8 cellular contexts compared by ENCODE assay signal in genomic region chr3:23761440-23761896, GRCh38. TPM values are rescaled to one million over a fixed set of nuclear protein-coding genes. Genes with fewer than 3 reads are reported as not detected.
DNase-seq lines count a peak whose midpoint lies in the region; ATAC-seq and TF ChIP-seq lines count a peak whose summit lies in the region.

No MANE protein-coding gene starts in this region.

- peaks cover 27% of the 10 kb centered on the region for H3F3A ChIP-seq in SU-DHL-6 (ENCODE audit: insufficient read depth)

- H3K79me2 ChIP-seq in SU-DHL-6 (ENCODE audit: insufficient read depth, low read length): no peaks in the 10 kb centered on the region

- H3K27me3 ChIP-seq in SU-DHL-6 (ENCODE audit: low read length) (no peaks in the 10 kb centered on the region), kidney epithelial cell (ENCODE audit: control insufficient read depth, insufficient read depth, low read length) (no peaks in the 10 kb centered on the region)

- H3K27ac ChIP-seq in SU-DHL-6 (ENCODE audit: low read depth, low read length): peak overlapping the region; percentile 84

- H3K4me3 ChIP-seq in SU-DHL-6 (ENCODE audit: insufficient read depth, low read length, poor library complexity, severe bottlenecking) (no peak overlapping the region), kidney epithelial cell (ENCODE audit: low read depth, low read length) (no peak overlapping the region)

- peak; percentile 32 for ATAC-seq in GM21367 (IDR thresholded peaks at IDR 0.05; ENCODE audit: unreplicated experiment)
- peak; percentile 26 for ATAC-seq in HG03520 (IDR thresholded peaks at IDR 0.05; ENCODE audit: unreplicated experiment)

- TF ChIP-seq CTCF in SU-DHL-6 (IDR thresholded peaks at IDR 0.05; ENCODE audit: insufficient read depth, low read length, poor library complexity, severe bottlenecking): peak; percentile 38
- TF ChIP-seq CTCF in kidney epithelial cell (IDR thresholded peaks at IDR 0.05; ENCODE audit: insufficient read depth, low read length, poor library complexity, severe bottlenecking): peak; percentile 50

- H3K4me2 ChIP-seq in SU-DHL-6 (ENCODE audit: low read depth, low read length, poor library complexity, severe bottlenecking): peak overlapping the region; percentile 46

- H4K20me1 ChIP-seq in SU-DHL-6 (ENCODE audit: low read depth, low read length): no peaks in the 10 kb centered on the region

- H3K9ac ChIP-seq in SU-DHL-6 (ENCODE audit: low read length): peak overlapping the region; percentile 11; the same call in 1 of the 2 replicates

- peak; percentile 12 for DNase-seq in DMS53 treated with DMSO at 0.1 percent for 48 hours (lab: John Stamatoyannopoulos, UW; ENCODE audit: unreplicated experiment)
- DNase-seq in kidney epithelial cell (ENCODE audit: low read depth): no peak
- DNase-seq in Ammon's horn (ENCODE audit: low spot score): no peak
- DNase-seq in SKM-1 treated with dmso at 0.1 percent for 144 hours (lab: John Stamatoyannopoulos, UW; ENCODE audit: unreplicated experiment): no peak
- DNase-seq in central memory CD4-positive, alpha-beta T cell: no peak

- H3K36me3 ChIP-seq in SU-DHL-6 (ENCODE audit: low read length) (no peaks in the 10 kb centered on the region), kidney epithelial cell (ENCODE audit: control insufficient read depth, insufficient read depth, low read length) (no peaks in the 10 kb centered on the region)

- H3K9me2 ChIP-seq in SU-DHL-6 (replicated peaks; ENCODE audit: insufficient read depth, low read length): no peaks in the 10 kb centered on the region

- no peaks in the 10 kb centered on the region for H3K9me3 ChIP-seq in SU-DHL-6 (ENCODE audit: insufficient read depth, low read length)

- peak overlapping the region; percentile 74 for H2AFZ ChIP-seq in SU-DHL-6 (ENCODE audit: low read depth, low read length, severe bottlenecking)

RNA-seq across cellular contexts. Expression of gene UBE2E1, which starts 44.3 kb away (rescaled TPM):
- total RNA-seq in kidney epithelial cell: 68.4 and 96.5 TPM in 2 replicates
